In genomic region chr17:75978938-75979704, GRCh38 we compare ENCODE assay signal across 8 cellular contexts. TPM values are rescaled to one million over a fixed set of nuclear protein-coding genes. Genes with fewer than 3 reads are reported as not detected.
DNase-seq lines count a peak whose midpoint lies in the region; ATAC-seq and TF ChIP-seq lines count a peak whose summit lies in the region.

ACOX1 (minus strand) TSS chr17:75979166; CDS start chr17:75979073, 93 bp downstream.
TEN1 (plus strand) TSS chr17:75979240; CDS start chr17:75986193, 6,953 bp downstream.

- H3K27me3 ChIP-seq in adrenal gland = no peaks in the 10 kb centered on the region
- H3K27me3 ChIP-seq in heart left ventricle = no peaks in the 10 kb centered on the region
- H3K27me3 ChIP-seq in upper lobe of left lung = no peaks in the 10 kb centered on the region

- intact Hi-C loops in adrenal gland (cut with DNase I) (no loop called here), heart left ventricle (cut with DNase I) (loop anchor here in 3 of 10 donors (2.0 to 5.0 kb wide), 2 partner anchors 37 to 74 kb away; partner anchors contain the start of genes FBF1 (in 2 of the 3) and MRPL38 (in 2 of the 3)), posterior cingulate gyrus (cut with DNase I) (loop anchor here (1.0 to 2.0 kb wide), 2 partner anchors 26 to 38 kb away; partner anchors contain the start of gene FBF1)

- peak; percentile 90 to 94 for TF ChIP-seq POLR2A in adrenal gland (IDR thresholded peaks at IDR 0.05)
- TF ChIP-seq POLR2A in heart left ventricle (IDR thresholded peaks at IDR 0.05) = peak; percentile 25 to 94
- TF ChIP-seq POLR2A in upper lobe of left lung (IDR thresholded peaks at IDR 0.05) = peak; percentile 77 to 90 (median 86)

- DNase-seq in NCI-H146 (lab: John Stamatoyannopoulos, UW) (peak; percentile 98), T-helper 1 cell (peak; percentile 91 to 96 (median 93)), adrenal gland (peak; percentile 97 to 99 (median 99)), heart left ventricle (peak; percentile 98 to 99 (median 99)), posterior cingulate gyrus (peak; percentile 96 to 99 (median 97)), upper lobe of left lung (peak; percentile 97 to 98)

- no peaks in the 10 kb centered on the region for H3K36me3 ChIP-seq in adrenal gland (replicated peaks in 1 of 2)
- peaks cover 0 to 22% (median 3%) of the 10 kb centered on the region in 9 donors for H3K36me3 ChIP-seq in heart left ventricle
- H3K36me3 ChIP-seq in upper lobe of left lung = peaks cover 0 to 4% (median 0%) of the 10 kb centered on the region in 4 donors

- 0 to 3% (median 0%) methylated on average over 1 to 72 of the region's 72 CpGs for WGBS in adrenal gland, 4 donors
- WGBS in heart left ventricle, 4 donors = 0 to 1% (median 0%) methylated on average over 18 to 72 of the region's 72 CpGs
- WGBS in upper lobe of left lung, 2 donors = 0 to 1% methylated on average over 23 to 44 of the region's 72 CpGs

- H3K4me3 ChIP-seq in GM12875 (ENCODE audit: low read depth, low read length) (peak within 1 kb of the TSS; percentile 76), adrenal gland (peak within 1 kb of the TSS; percentile 72 to 96 (median 86)), heart left ventricle (peak within 1 kb of the TSS; percentile 59 to 93 (median 79)), upper lobe of left lung (peak within 1 kb of the TSS; percentile 68 to 79 (median 74))

- peaks cover 41 to 77% of the 10 kb centered on the region in 2 donors for H3K4me1 ChIP-seq in adrenal gland (replicated peaks in 1 of 2)
- peaks cover 0 to 64% (median 35%) of the 10 kb centered on the region in 12 donors for H3K4me1 ChIP-seq in heart left ventricle
- peaks cover 56 to 72% (median 67%) of the 10 kb centered on the region in 4 donors for H3K4me1 ChIP-seq in upper lobe of left lung

- TF ChIP-seq CTCF in GM12875 (IDR thresholded peaks at IDR 0.05; ENCODE audit: borderline replicate concordance, insufficient read depth, low read depth, low read length) (no peak), adrenal gland (IDR thresholded peaks at IDR 0.05) (peak in 5 of 6 experiments; percentile 26 to 59 (median 51)), heart left ventricle (IDR thresholded peaks at IDR 0.05) (peak in 11 of 12 donors; percentile 8 to 64 (median 34)), upper lobe of left lung (IDR thresholded peaks at IDR 0.05) (peak in 4 of 6 experiments; percentile 53 to 74 (median 62))

- peak in 1 of 4 donors; percentile 69 for TF ChIP-seq EP300 in upper lobe of left lung (IDR thresholded peaks at IDR 0.05)

- peak within 1 kb of the TSS; percentile 89 to 99 (median 97) for H3K27ac ChIP-seq in adrenal gland
- H3K27ac ChIP-seq in heart left ventricle = peak within 1 kb of the TSS; percentile 92 to 100 (median 98)
- peak within 1 kb of the TSS; percentile 94 to 99 (median 98) for H3K27ac ChIP-seq in upper lobe of left lung

- H3K9me3 ChIP-seq in adrenal gland (replicated peaks in 1 of 3) = no peaks in the 10 kb centered on the region
- H3K9me3 ChIP-seq in heart left ventricle = no peaks in the 10 kb centered on the region
- H3K9me3 ChIP-seq in upper lobe of left lung = no peaks in the 10 kb centered on the region

- ATAC-seq in HG02840 (IDR thresholded peaks at IDR 0.05; ENCODE audit: low FRiP score, unreplicated experiment) = peak; percentile 81
- ATAC-seq in heart left ventricle = peak; percentile 97 to 99 (median 98)
- peak; percentile 97 to 98 for ATAC-seq in upper lobe of left lung (ENCODE audit: low FRiP score in 2 of 2)

RNA-seq across cellular contexts. Expression of gene ACOX1, which starts in this region (rescaled TPM):
- total RNA-seq in adrenal gland (100 to 1,000 TPM in 2 of 8 donors, 10 to 100 TPM in 6; 60.3 to 109 (median 84.7) TPM), heart left ventricle (100 to 1,000 TPM in 2 of 9 donors, 10 to 100 TPM in 7; 65.5 to 117 (median 84.8) TPM), upper lobe of left lung (10 to 100 TPM; 33.2 to 84.2 (median 57.4) TPM)
- polyA plus RNA-seq in adrenal gland (10 to 100 TPM; 28.9 to 40.3 (median 35.3) TPM), heart left ventricle (10 to 100 TPM; 19.5 to 28.7 TPM)

RNA-seq across cellular contexts. Expression of gene TEN1, which starts in this region (rescaled TPM):
- total RNA-seq in adrenal gland = 10 to 100 TPM; 15.3 to 27.7 (median 25.0) TPM
- 10 to 100 TPM in 2 of 3 donors, 1 to 10 TPM in 1; 8.7 to 40.0 (median 33.8) TPM for polyA plus RNA-seq in adrenal gland
- total RNA-seq in heart left ventricle = 10 to 100 TPM in 3 of 9 donors, 1 to 10 TPM in 6; 3.3 to 15.6 (median 8.6) TPM
- 10 to 100 TPM; 17.8 to 22.1 TPM for polyA plus RNA-seq in heart left ventricle
- 10 to 100 TPM in 5 of 6 donors, not detected in 1; 13.6 to 29.3 (median 17.0) TPM for total RNA-seq in upper lobe of left lung

Comparison
In these comparisons a context has a peak if more than half of its experiments do, and no peak if none do; other contexts are left out.
1. Peak in every context shown above with its lines: DNase-seq, ATAC-seq, H3K4me3 ChIP-seq and H3K27ac ChIP-seq.